Comparison of ENCODE assay signal across 8 cellular contexts in genomic region chr17:29588561-29589411, GRCh38. TPM values are rescaled to one million over a fixed set of nuclear protein-coding genes. Genes with fewer than 3 reads are reported as not detected.
DNase-seq lines count a peak whose midpoint lies in the region; ATAC-seq and TF ChIP-seq lines count a peak whose summit lies in the region.

No MANE protein-coding gene starts in this region.

- peaks cover 4% of the 10 kb centered on the region for H3K36me3 Mint-ChIP-seq in stimulated activated naive CD8-positive, alpha-beta T cell treated with anti-CD3 and anti-CD28 coated beads, Interleukin-15, Interleukin-2, amounts not matched to agents 100 ng/mL and 50 ng/mL, for 24 hours (ENCODE audit: low read depth)

- ATAC-seq in GM18505 (IDR thresholded peaks at IDR 0.05; ENCODE audit: unreplicated experiment): peak; percentile 20
- peak; percentile 6 for ATAC-seq in HG03442 (IDR thresholded peaks at IDR 0.05; ENCODE audit: unreplicated experiment)
- ATAC-seq in lower lobe of right lung: peak in 1 of 2 donors; percentile 0

- no peak for TF ChIP-seq CTCF in 22Rv1 (IDR thresholded peaks at IDR 0.05)
- TF ChIP-seq CTCF in lower lobe of right lung (IDR thresholded peaks at IDR 0.05): no peak

- no peak for TF ChIP-seq POLR2A in GM18505 (IDR thresholded peaks at IDR 0.05; ENCODE audit: borderline replicate concordance, extremely low read depth, insufficient read depth, insufficient read length)

- H3K27ac Mint-ChIP-seq in stimulated activated naive CD8-positive, alpha-beta T cell treated with anti-CD3 and anti-CD28 coated beads, Interleukin-15, Interleukin-2, amounts not matched to agents 100 ng/mL and 50 ng/mL, for 24 hours: peak overlapping the region; percentile 92

- no peaks in the 10 kb centered on the region for H3K36me3 ChIP-seq in lower lobe of right lung

- peak in 4 of 5 experiments; percentile 30 to 77 (median 49) for DNase-seq in T-helper 2 cell
- peak; percentile 28 for DNase-seq in cerebellar cortex (ENCODE audit: low spot score)
- peak; percentile 67 for DNase-seq in lower lobe of right lung
- no peak for DNase-seq in GM19240 (ENCODE audit: insufficient read length, low spot score)

- no peaks in the 10 kb centered on the region for H3K9me3 ChIP-seq in lower lobe of right lung

- H3K4me1 ChIP-seq in lower lobe of right lung: peaks cover 84% of the 10 kb centered on the region

- intact Hi-C loops in lower lobe of right lung (cut with DNase I): no loop called here

- peak overlapping the region; percentile 94 for H3K4me3 Mint-ChIP-seq in stimulated activated naive CD8-positive, alpha-beta T cell treated with anti-CD3 and anti-CD28 coated beads, Interleukin-15, Interleukin-2, amounts not matched to agents 100 ng/mL and 50 ng/mL, for 24 hours

- peaks cover 77% of the 10 kb centered on the region for H3K4me1 Mint-ChIP-seq in stimulated activated naive CD8-positive, alpha-beta T cell treated with anti-CD3 and anti-CD28 coated beads, Interleukin-15, Interleukin-2, amounts not matched to agents 100 ng/mL and 50 ng/mL, for 24 hours (ENCODE audit: low read depth)

- H3K4me3 ChIP-seq in lower lobe of right lung: peak overlapping the region; percentile 90

- no peaks in the 10 kb centered on the region for H3K9me3 Mint-ChIP-seq in stimulated activated naive CD8-positive, alpha-beta T cell treated with anti-CD3 and anti-CD28 coated beads, Interleukin-15, Interleukin-2, amounts not matched to agents 100 ng/mL and 50 ng/mL, for 24 hours

- H3K27ac ChIP-seq in 22Rv1 (peak overlapping the region; percentile 98), lower lobe of right lung (peak overlapping the region; percentile 84)

- H3K27me3 ChIP-seq in lower lobe of right lung (ENCODE audit: low read depth): no peaks in the 10 kb centered on the region

- no peaks in the 10 kb centered on the region for H3K27me3 Mint-ChIP-seq in stimulated activated naive CD8-positive, alpha-beta T cell treated with anti-CD3 and anti-CD28 coated beads, Interleukin-15, Interleukin-2, amounts not matched to agents 100 ng/mL and 50 ng/mL, for 24 hours

RNA-seq across cellular contexts. Expression of gene GIT1, which starts 0.7 kb away (rescaled TPM):
- 53.1 TPM for total RNA-seq in lower lobe of right lung

RNA-seq across cellular contexts. Expression of gene ANKRD13B, which starts 4.1 kb away (rescaled TPM):
- total RNA-seq in lower lobe of right lung: 6.6 TPM

RNA-seq across cellular contexts. Expression of gene TP53I13, which starts 20.3 kb away (rescaled TPM):
- total RNA-seq in lower lobe of right lung: 62.7 TPM

RNA-seq across cellular contexts. Expression of gene ABHD15, which starts 21.9 kb away (rescaled TPM):
- 14.3 TPM for total RNA-seq in lower lobe of right lung

RNA-seq across cellular contexts. Expression of gene CORO6, which starts 33.9 kb away (rescaled TPM):
- 6.6 TPM for total RNA-seq in lower lobe of right lung
